23 cellular contexts compared by ENCODE assay signal in the genomic region with DNA sequence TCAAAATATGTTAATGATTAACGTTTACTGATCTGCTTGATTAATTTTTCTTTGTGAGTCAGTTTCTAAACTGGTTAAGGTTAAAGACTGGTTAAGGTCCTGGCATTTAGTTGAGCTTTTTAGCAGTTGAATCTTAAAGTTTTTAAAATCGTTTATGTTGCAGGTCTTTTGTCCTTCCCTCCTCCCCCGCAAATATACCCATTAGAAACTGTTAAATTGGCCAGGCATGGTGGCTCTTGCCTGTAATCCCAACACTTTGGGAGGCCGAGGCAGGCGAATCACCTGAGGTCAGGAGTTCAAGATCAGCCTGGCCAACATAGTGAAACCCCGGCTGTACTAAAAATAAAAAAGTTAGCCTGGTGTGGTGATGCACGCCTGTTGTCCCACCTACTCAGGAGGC.
"Had no signal": no experiment of that assay in that cellular context is flagged by ENCODE, and none has a peak within 500 bp of the region (broad histone marks: within the 10 kb centered on the region; RNA-seq: fewer than 3 reads in every experiment).

No MANE protein-coding gene starts in this region.

- H3K4me3 Mint-ChIP-seq: activated CD4-positive, alpha-beta memory T cell treated with anti-CD3 and anti-CD28 coated beads for 36 hours; activated CD4-positive, alpha-beta T cell treated with anti-CD3 and anti-CD28 coated beads for 36 hours; activated naive CD8-positive, alpha-beta T cell treated with anti-CD3 and anti-CD28 coated beads for 36 hours; activated T-helper 1 cell treated with anti-CD3 and anti-CD28 coated beads, Interleukin-12 subunit alpha, Interleukin-12 subunit beta, Interleukin-2, Interleukin-4 antibody, amounts not matched to agents 30 ng/mL and 10 ng/mL and 1 ng/mL, durations not matched to agents 14 hours and 24 hours and 36 hours; effector memory CD8-positive, alpha-beta T cell; naive thymus-derived CD8-positive, alpha-beta T cell; T-helper 2 cell treated with Interferon-gamma antibody and Interleukin-4, amounts not matched to agents 5 μg/mL and 100 μg/mL, for 36 hours; WTC11 had no signal

- H3K36me3 Mint-ChIP-seq: WTC11 had no signal

- H3K27ac Mint-ChIP-seq: activated CD4-positive, alpha-beta memory T cell treated with anti-CD3 and anti-CD28 coated beads for 36 hours; activated CD4-positive, alpha-beta T cell treated with anti-CD3 and anti-CD28 coated beads for 36 hours; activated naive CD8-positive, alpha-beta T cell treated with anti-CD3 and anti-CD28 coated beads for 36 hours; activated T-helper 1 cell treated with anti-CD3 and anti-CD28 coated beads, Interleukin-12 subunit alpha, Interleukin-12 subunit beta, Interleukin-2, Interleukin-4 antibody, amounts not matched to agents 30 ng/mL and 10 ng/mL and 1 ng/mL, durations not matched to agents 14 hours and 24 hours and 36 hours; effector memory CD8-positive, alpha-beta T cell; T-helper 2 cell treated with Interferon-gamma antibody and Interleukin-4, amounts not matched to agents 5 μg/mL and 100 μg/mL, for 36 hours; WTC11 had no signal

- H3K4me1 Mint-ChIP-seq: WTC11 had no signal

- H3K27me3 ChIP-seq: cardiac muscle cell, foreskin keratinocyte, neutrophil, pancreas, testis, upper lobe of left lung had no signal

- H3K27me3 Mint-ChIP-seq: activated CD4-positive, alpha-beta memory T cell treated with anti-CD3 and anti-CD28 coated beads for 36 hours; activated CD4-positive, alpha-beta T cell treated with anti-CD3 and anti-CD28 coated beads for 36 hours; activated naive CD8-positive, alpha-beta T cell treated with anti-CD3 and anti-CD28 coated beads for 36 hours; effector memory CD8-positive, alpha-beta T cell; naive thymus-derived CD8-positive, alpha-beta T cell had no signal

- H3K9me3 ChIP-seq: neutrophil, pancreas, testis, upper lobe of left lung had no signal

- H3K36me3 ChIP-seq: cardiac muscle cell, pancreas had no signal

- H3K9me3 Mint-ChIP-seq: activated CD4-positive, alpha-beta memory T cell treated with anti-CD3 and anti-CD28 coated beads for 36 hours; activated naive CD8-positive, alpha-beta T cell treated with anti-CD3 and anti-CD28 coated beads for 36 hours; activated T-helper 1 cell treated with anti-CD3 and anti-CD28 coated beads, Interleukin-12 subunit alpha, Interleukin-12 subunit beta, Interleukin-2, Interleukin-4 antibody, amounts not matched to agents 30 ng/mL and 10 ng/mL and 1 ng/mL, durations not matched to agents 14 hours and 24 hours and 36 hours; effector memory CD8-positive, alpha-beta T cell; naive thymus-derived CD8-positive, alpha-beta T cell; T-helper 2 cell treated with Interferon-gamma antibody and Interleukin-4, amounts not matched to agents 5 μg/mL and 100 μg/mL, for 36 hours; WTC11 had no signal

- H3K4me1 ChIP-seq: upper lobe of left lung had no signal

- H3K4me3 ChIP-seq: cardiac muscle cell, pancreas, smooth muscle cell, testis, upper lobe of left lung had no signal

- DNase-seq: activated CD4-positive, alpha-beta memory T cell treated with anti-CD3 and anti-CD28 coated beads for 36 hours; activated CD4-positive, alpha-beta T cell treated with anti-CD3 and anti-CD28 coated beads for 36 hours; activated naive CD8-positive, alpha-beta T cell treated with anti-CD3 and anti-CD28 coated beads for 36 hours; activated T-cell treated with anti-CD3 and anti-CD28 coated beads for 4 hours; amniotic stem cell; effector memory CD8-positive, alpha-beta T cell; foreskin keratinocyte; glutamatergic neuron; hypothalamus; kidney; left ventricle myocardium superior; mesendoderm; naive thymus-derived CD8-positive, alpha-beta T cell; pancreas; stimulated activated CD4-positive, alpha-beta T cell treated with anti-CD3 and anti-CD28 coated beads, Interleukin-4, amount 100 ng/mL, for 1 hour; testis; upper lobe of left lung had no signal

- H3K27ac ChIP-seq: cardiac muscle cell, foreskin keratinocyte, neutrophil, pancreas, upper lobe of left lung had no signal
